In the genomic region with DNA sequence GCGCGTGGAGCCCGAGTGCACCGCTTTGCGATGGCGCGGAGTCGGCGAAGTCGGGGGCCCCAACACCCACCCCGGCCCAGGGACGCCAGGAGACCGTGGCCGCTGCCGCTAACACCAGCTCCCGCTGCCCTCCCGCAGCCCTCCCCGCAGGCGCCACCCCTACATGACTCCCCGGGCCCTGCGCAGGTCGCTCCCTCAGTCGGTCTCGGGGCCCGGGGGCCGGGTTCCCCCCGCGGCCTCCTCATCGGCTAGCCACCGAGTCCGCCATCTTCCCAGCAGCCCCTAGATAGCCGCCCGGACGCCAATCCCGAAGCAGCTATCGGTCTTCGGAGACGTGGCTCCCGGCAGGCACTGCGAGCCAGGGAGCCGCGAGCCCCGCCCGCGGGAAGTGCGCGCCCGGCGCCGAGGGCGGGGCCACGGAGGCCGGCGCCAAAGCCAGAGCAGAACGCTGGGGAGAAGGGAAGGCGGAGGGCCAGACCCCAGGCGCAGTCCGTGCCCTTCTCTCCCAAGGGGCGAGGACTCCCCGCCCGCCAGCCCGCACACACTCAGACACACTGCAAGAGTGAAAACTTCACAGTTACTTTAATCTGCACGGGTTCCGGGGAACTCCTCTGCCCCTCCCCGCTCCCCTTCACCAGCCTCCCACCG, we compare ENCODE assay signal across 8 cellular contexts.
DNase-seq lines count a peak whose midpoint lies in the region; ATAC-seq lines count a peak whose summit lies in the region.

A gene with protein sequence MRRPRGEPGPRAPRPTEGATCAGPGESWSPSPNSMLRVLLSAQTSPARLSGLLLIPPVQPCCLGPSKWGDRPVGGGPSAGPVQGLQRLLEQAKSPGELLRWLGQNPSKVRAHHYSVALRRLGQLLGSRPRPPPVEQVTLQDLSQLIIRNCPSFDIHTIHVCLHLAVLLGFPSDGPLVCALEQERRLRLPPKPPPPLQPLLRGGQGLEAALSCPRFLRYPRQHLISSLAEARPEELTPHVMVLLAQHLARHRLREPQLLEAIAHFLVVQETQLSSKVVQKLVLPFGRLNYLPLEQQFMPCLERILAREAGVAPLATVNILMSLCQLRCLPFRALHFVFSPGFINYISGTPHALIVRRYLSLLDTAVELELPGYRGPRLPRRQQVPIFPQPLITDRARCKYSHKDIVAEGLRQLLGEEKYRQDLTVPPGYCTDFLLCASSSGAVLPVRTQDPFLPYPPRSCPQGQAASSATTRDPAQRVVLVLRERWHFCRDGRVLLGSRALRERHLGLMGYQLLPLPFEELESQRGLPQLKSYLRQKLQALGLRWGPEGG (minus strand): TSS at position 288 of the 648 bp plus-strand sequence. CDS start 43 bp downstream, at position 245.

- ATAC-seq in GM19023 (IDR thresholded peaks at IDR 0.05; ENCODE audit: unreplicated experiment) = peak; percentile 78
- ATAC-seq in HG03175 (IDR thresholded peaks at IDR 0.05; ENCODE audit: unreplicated experiment) = peak; percentile 78

- DNase-seq in AG08395 (ENCODE audit: low spot score) (peak; percentile 95), NCI-H345 treated with DMSO at 0.1 percent for 48 hours (lab: John Stamatoyannopoulos, UW; ENCODE audit: unreplicated experiment) (peak; percentile 83), islet precursor cell (peak; percentile 96)
- DNase-seq in activated CD4-positive, CD25-positive, alpha-beta regulatory T cell treated with anti-CD3 and anti-CD28 coated beads, Interleukin-2, amount 50 U/mL, for 16 hours (ENCODE audit: low read depth, low spot score) = peak; percentile 79
- DNase-seq in central memory CD4-positive, alpha-beta T cell = peak; percentile 89
- DNase-seq in stimulated activated CD4-positive, alpha-beta T cell treated with anti-CD3 and anti-CD28 coated beads, Interleukin-12 subunit alpha, Interleukin-12 subunit beta, amount 100 ng/mL, for 4 hours = peak; percentile 84

Comparison
In these comparisons a context has a peak if more than half of its experiments do, and no peak if none do; other contexts are left out.
1. Peak in every context shown above with its lines: DNase-seq and ATAC-seq.